21 cellular contexts compared by ENCODE assay signal in genomic region chr1:110425611-110426152, GRCh38. TPM values are rescaled to one million over a fixed set of nuclear protein-coding genes. Genes with fewer than 3 reads are reported as not detected.
A peak's percentile ranks its signal among the peaks of the same experiment; 100 is the strongest.
DNase-seq lines count a peak whose midpoint lies in the region; ATAC-seq and TF ChIP-seq lines count a peak whose summit lies in the region.
"Had no signal": no experiment of that assay in that cellular context is flagged by ENCODE, and none has a peak within 500 bp of the region (broad histone marks: within the 10 kb centered on the region; RNA-seq: fewer than 3 reads in every experiment).

No MANE protein-coding gene starts in this region.

- TF ChIP-seq EP300 in sigmoid colon (IDR thresholded peaks at IDR 0.05) = no peak

- no peaks in the 10 kb centered on the region for H3K9me3 ChIP-seq in hepatocyte (ENCODE audit: low read depth)
- no peaks in the 10 kb centered on the region for H3K9me3 ChIP-seq in sigmoid colon

- peaks cover 0 to 2% (median 0%) of the 10 kb centered on the region in 5 experiments for H3K9me3 Mint-ChIP-seq in brain
- no peaks in the 10 kb centered on the region for H3K9me3 Mint-ChIP-seq in activated naive CD4-positive, alpha-beta T cell treated with anti-CD3 and anti-CD28 coated beads, Interleukin-2, amount 50 U/mL, for 72 hours

- TF ChIP-seq POLR2A in sigmoid colon (IDR thresholded peaks at IDR 0.05) = no peak

- H4K20me1 ChIP-seq in hepatocyte (ENCODE audit: insufficient read depth, poor library complexity, severe bottlenecking) = no peaks in the 10 kb centered on the region

- H3K9me2 ChIP-seq in hepatocyte (replicated peaks; ENCODE audit: insufficient read depth) = no peaks in the 10 kb centered on the region

- no peaks in the 10 kb centered on the region for H3K79me2 ChIP-seq in hepatocyte

- WGBS in hepatocyte (ENCODE audit: low lambda C conversion rate, missing lambda C conversion rate) = 82% methylated on average over 9 of the region's 9 CpGs
- WGBS in sigmoid colon, 2 donors = 73 to 83% methylated on average over 9 of the region's 9 CpGs

- peak overlapping the region; percentile 63 for H3K27ac ChIP-seq in hepatocyte
- no peak overlapping the region for H3K27ac ChIP-seq in sigmoid colon

- H3K36me3 Mint-ChIP-seq in brain = no peaks in the 10 kb centered on the region
- H3K36me3 Mint-ChIP-seq in activated naive CD4-positive, alpha-beta T cell treated with anti-CD3 and anti-CD28 coated beads, Interleukin-2, amount 50 U/mL, for 72 hours = no peaks in the 10 kb centered on the region
- H3K36me3 Mint-ChIP-seq: activated naive CD8-positive, alpha-beta T cell had no signal

- H3K27me3 ChIP-seq in hepatocyte (no peaks in the 10 kb centered on the region), sigmoid colon (peaks cover 0 to 4% (median 0%) of the 10 kb centered on the region in 3 donors)

- H3K4me3 Mint-ChIP-seq in brain = peak overlapping the region in 4 of 5 experiments; percentile 45 to 60 (median 52)
- H3K4me3 Mint-ChIP-seq: activated naive CD8-positive, alpha-beta T cell; naive B cell had no signal

- peak in 11 of 14 donors; percentile 8 to 86 (median 58) for DNase-seq in C1 segment of cervical spinal cord (lab: John Stamatoyannopoulos, UW)
- no peak for DNase-seq in hepatocyte (ENCODE audit: low spot score)
- DNase-seq in sigmoid colon = peak; percentile 61
- DNase-seq in activated naive CD4-positive, alpha-beta T cell treated with anti-CD3 and anti-CD28 coated beads, Interleukin-2, amount 50 U/mL, for 72 hours (ENCODE audit: low spot score in 2 of 2) = no peak
- DNase-seq: activated CD4-positive, alpha-beta T cell treated with anti-CD3 and anti-CD28 coated beads, Interleukin-2, amount 50 U/mL, for 1 hour; activated T-cell treated with anti-CD3 and anti-CD28 coated beads, Interleukin-2, amount 50 U/mL, for 1 hour; effector memory CD4-positive, alpha-beta T cell; HCEC 1CT; naive B cell; NCI-H69; PC-3 had no signal

- H3K36me3 ChIP-seq in hepatocyte (replicated peaks; ENCODE audit: insufficient read depth, low read depth) (no peaks in the 10 kb centered on the region), sigmoid colon (no peaks in the 10 kb centered on the region)

- intact Hi-C loops in sigmoid colon (cut with DNase I) = no loop called here

- H3K4me2 ChIP-seq in hepatocyte = no peak overlapping the region

- H2AFZ ChIP-seq in hepatocyte = no peak overlapping the region

- ATAC-seq in GM21390 (IDR thresholded peaks at IDR 0.05; ENCODE audit: unreplicated experiment) (no peak), HG03439 (IDR thresholded peaks at IDR 0.05; ENCODE audit: unreplicated experiment) (no peak), HG03469 (IDR thresholded peaks at IDR 0.05; ENCODE audit: unreplicated experiment) (no peak)
- no peak for ATAC-seq in activated naive CD4-positive, alpha-beta T cell treated with anti-CD3 and anti-CD28 coated beads, Interleukin-2, amount 50 U/mL, for 72 hours
- ATAC-seq: GM12878, left lobe of liver, PC-3 had no signal

- peaks cover 19% of the 10 kb centered on the region for H3K4me1 Mint-ChIP-seq in brain
- H3K4me1 Mint-ChIP-seq: naive B cell had no signal

- no peak for TF ChIP-seq CTCF in brain (conservative IDR thresholded peaks at IDR 0.05)
- no peak for TF ChIP-seq CTCF in hepatocyte (IDR thresholded peaks at IDR 0.05; ENCODE audit: poor library complexity)
- TF ChIP-seq CTCF in sigmoid colon (IDR thresholded peaks at IDR 0.05) = no peak

- H3K27me3 Mint-ChIP-seq in brain = peaks cover 19% of the 10 kb centered on the region
- H3K27me3 Mint-ChIP-seq: activated naive CD8-positive, alpha-beta T cell had no signal

- H3K4me3 ChIP-seq in hepatocyte (no peak overlapping the region), sigmoid colon (no peak overlapping the region)
- H3K4me3 ChIP-seq: GM12878 had no signal

- H3K4me1 ChIP-seq in hepatocyte (ENCODE audit: insufficient read depth) (no peaks in the 10 kb centered on the region), sigmoid colon (no peaks in the 10 kb centered on the region)

- H3K27ac Mint-ChIP-seq in brain = peak overlapping the region; percentile 66 to 88 (median 82)
- no peak overlapping the region for H3K27ac Mint-ChIP-seq in activated naive CD4-positive, alpha-beta T cell treated with anti-CD3 and anti-CD28 coated beads, Interleukin-2, amount 50 U/mL, for 72 hours
- H3K27ac Mint-ChIP-seq: activated naive CD8-positive, alpha-beta T cell; naive B cell had no signal

RNA-seq across cellular contexts. Expression of gene LAMTOR5, which starts 18.2 kb away (rescaled TPM):
- 200 TPM for polyA plus RNA-seq in brain (ENCODE audit: insufficient read depth, low read depth, low replicate concordance)
- 45.4 and 57.9 TPM in 2 replicates for total RNA-seq in hepatocyte
- polyA plus RNA-seq in hepatocyte = 157 and 168 TPM in 2 replicates
- total RNA-seq in sigmoid colon = 100 to 1,000 TPM in 2 of 4 donors, 10 to 100 TPM in 2; 61.2 to 117 (median 91.4) TPM
- polyA plus RNA-seq in sigmoid colon = 100 to 1,000 TPM; 249 to 543 (median 418) TPM
- 100 to 1,000 TPM; 146 to 180 TPM for total RNA-seq in activated naive CD4-positive, alpha-beta T cell treated with anti-CD3 and anti-CD28 coated beads, Interleukin-2, amount 50 U/mL, for 72 hours

RNA-seq across cellular contexts. Expression of gene PROK1, which starts 25.3 kb away (rescaled TPM):
- 1.1 TPM for polyA plus RNA-seq in brain (ENCODE audit: insufficient read depth, low read depth, low replicate concordance)
- total RNA-seq in hepatocyte = 8.8 and 9.6 TPM in 2 replicates
- polyA plus RNA-seq in hepatocyte = 9.4 and 11.1 TPM in 2 replicates
- total RNA-seq in sigmoid colon = 1 to 10 TPM in 1 of 4 donors, not detected in 3; 3.2 TPM
- under 1 TPM in 2 of 3 donors, not detected in 1; 0.09 to 0.46 TPM for polyA plus RNA-seq in sigmoid colon
- not detected for total RNA-seq in activated naive CD4-positive, alpha-beta T cell treated with anti-CD3 and anti-CD28 coated beads, Interleukin-2, amount 50 U/mL, for 72 hours
- total RNA-seq: bronchial epithelial cell, GM12878, HT1080, left lobe of liver, PC-3, SK-MEL-5 had no signal
- polyA plus RNA-seq: GM12878 had no signal

RNA-seq across cellular contexts. Expression of gene SLC16A4, which starts 34.9 kb away (rescaled TPM):
- 2.4 TPM for polyA plus RNA-seq in brain (ENCODE audit: insufficient read depth, low read depth, low replicate concordance)
- 16.2 and 16.4 TPM in 2 replicates for total RNA-seq in hepatocyte
- 8.3 and 10.7 TPM in 2 replicates for polyA plus RNA-seq in hepatocyte
- total RNA-seq in sigmoid colon = 10 to 100 TPM in 1 of 4 donors, 1 to 10 TPM in 3; 3.7 to 10.2 (median 7.5) TPM
- polyA plus RNA-seq in sigmoid colon = 1 to 10 TPM in 2 of 3 donors, not detected in 1; 1.6 to 3.0 TPM
- total RNA-seq in activated naive CD4-positive, alpha-beta T cell treated with anti-CD3 and anti-CD28 coated beads, Interleukin-2, amount 50 U/mL, for 72 hours = under 1 TPM; 0.45 to 0.87 TPM

Comparison
In these comparisons a context has a peak if more than half of its experiments do, and no peak if none do; other contexts are left out.
1. DNase-seq: peak in C1 segment of cervical spinal cord (11 of 14) and sigmoid colon (single experiment); none in hepatocyte (single experiment) and activated naive CD4-positive, alpha-beta T cell treated with anti-CD3 and anti-CD28 coated beads, Interleukin-2, amount 50 U/mL, for 72 hours (0 of 2).
2. H3K27ac Mint-ChIP-seq: peak in brain (5 of 5); none in activated naive CD4-positive, alpha-beta T cell treated with anti-CD3 and anti-CD28 coated beads, Interleukin-2, amount 50 U/mL, for 72 hours (0 of 2).